ENCODE assay signal across 21 cellular contexts in genomic region chr11:20077973-20078372, GRCh38.
DNase-seq lines count a peak whose midpoint lies in the region; ATAC-seq, FAIRE-seq and TF ChIP-seq lines count a peak whose summit lies in the region.
"Had no signal": no experiment of that assay in that cellular context is flagged by ENCODE, and none has a peak within 500 bp of the region (broad histone marks: within the 10 kb centered on the region; RNA-seq: fewer than 3 reads in every experiment).

No MANE protein-coding gene starts in this region.

- ATAC-seq in heart right ventricle (no peak), HG03196 (IDR thresholded peaks at IDR 0.05; ENCODE audit: unreplicated experiment) (no peak)
- ATAC-seq: CD8-positive, alpha-beta T cell; HepG2 had no signal

- intact Hi-C loops in heart right ventricle (cut with DNase I), result no loop called here

- no peaks in the 10 kb centered on the region for H3K4me1 ChIP-seq in cardiac muscle cell (ENCODE audit: low read depth)
- H3K4me1 ChIP-seq in heart right ventricle, result no peaks in the 10 kb centered on the region

- DNase-seq in cardiac muscle cell (ENCODE audit: low read depth in 1 of 2, low spot score in 1 of 2), result no peak
- DNase-seq in heart right ventricle, result no peak
- DNase-seq in WERI-Rb-1, result peak; percentile 27
- DNase-seq in activated gamma-delta T cell (lab: John Stamatoyannopoulos, UW), result no peak
- no peak for DNase-seq in H4 (ENCODE audit: low spot score)
- DNase-seq in ecto neural progenitor cell (ENCODE audit: low spot score), result no peak
- DNase-seq: CD8-positive, alpha-beta T cell; COR-L47; DMS153; DMS79 treated with DMSO at 0.1 percent for 48 hours; EL; H7 had no signal

- H3K9me3 ChIP-seq in cardiac muscle cell (ENCODE audit: low read depth), result no peaks in the 10 kb centered on the region
- H3K9me3 ChIP-seq in heart right ventricle, result no peaks in the 10 kb centered on the region
- H3K9me3 ChIP-seq in WERI-Rb-1 (ENCODE audit: severe bottlenecking), result no peaks in the 10 kb centered on the region

- 80 to 89% methylated on average over 2 of the region's 2 CpGs for WGBS in heart right ventricle, 2 donors

- H3K27ac ChIP-seq in cardiac muscle cell (peak overlapping the region; percentile 7), heart right ventricle (no peak overlapping the region), WERI-Rb-1 (peak overlapping the region; percentile 30)
- H3K27ac ChIP-seq: 22Rv1 had no signal

- H3K36me3 ChIP-seq in cardiac muscle cell (peaks cover 74% of the 10 kb centered on the region), heart right ventricle (peaks cover 0 to 91% (median 20%) of the 10 kb centered on the region in 9 donors), WERI-Rb-1 (peaks cover 62% of the 10 kb centered on the region)

- peak; percentile 69 for FAIRE-seq in islet of Langerhans (lab: Jason Lieb, UNC)
- FAIRE-seq: D721Med, G401.6, GM12892, GM19239, HepG2, HTR-8/SVneo had no signal

- TF ChIP-seq CTCF in cardiac muscle cell (IDR thresholded peaks at IDR 0.05; ENCODE audit: low read depth, low read length) (no peak), heart right ventricle (IDR thresholded peaks at IDR 0.05) (no peak), WERI-Rb-1 (IDR thresholded peaks at IDR 0.05; ENCODE audit: low read depth, low read length) (no peak)

- H3K4me3 ChIP-seq in cardiac muscle cell (no peak overlapping the region), heart right ventricle (no peak overlapping the region), WERI-Rb-1 (ENCODE audit: low read depth, low read length) (no peak overlapping the region)

- H3K27me3 ChIP-seq in cardiac muscle cell (no peaks in the 10 kb centered on the region), heart right ventricle (no peaks in the 10 kb centered on the region), WERI-Rb-1 (ENCODE audit: insufficient read depth, low read depth, severe bottlenecking) (no peaks in the 10 kb centered on the region)

Comparison
In these comparisons a context has a peak if more than half of its experiments do, and no peak if none do; other contexts are left out.
1. H3K27ac ChIP-seq: peak in cardiac muscle cell (single experiment) and WERI-Rb-1 (single experiment); none in heart right ventricle (0 of 10).